ENCODE assay signal across 2 cellular contexts in genomic region chr2:53646788-53647187, GRCh38.
TF ChIP-seq lines count a peak whose summit lies in the region.

No MANE protein-coding gene starts in this region.

TF ChIP-seq in GM23338, 12 proteins besides CTCF, POLR2A, EP300 and RAD21 (continued from another document):
- no peak for TF ChIP-seq REST (IDR thresholded peaks at IDR 0.05; ENCODE audit: unreplicated experiment)

TF ChIP-seq in H1, 55 proteins besides CTCF, POLR2A, EP300 and RAD21 (continued from another document):
- TF ChIP-seq, protein P1, sequence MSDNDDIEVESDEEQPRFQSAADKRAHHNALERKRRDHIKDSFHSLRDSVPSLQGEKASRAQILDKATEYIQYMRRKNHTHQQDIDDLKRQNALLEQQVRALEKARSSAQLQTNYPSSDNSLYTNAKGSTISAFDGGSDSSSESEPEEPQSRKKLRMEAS (IDR thresholded peaks at IDR 0.05) = peak; percentile 66; the same call in 1 of the 2 replicates
- TF ChIP-seq TAF7 (optimal IDR thresholded peaks at IDR 0.05; ENCODE audit: borderline replicate concordance, low read depth, low read length) (no peak), JUND (IDR thresholded peaks at IDR 0.05; ENCODE audit: low read length) (no peak), SIN3A (conservative IDR thresholded peaks at IDR 0.05 in 1 of 2, IDR thresholded peaks at IDR 0.05 in 1 of 2; ENCODE audit: low read depth in 1 of 2, low read length in 2 of 2) (no peak), ZNF274 (IDR thresholded peaks at IDR 0.05; ENCODE audit: borderline replicate concordance, extremely low read depth, low read length) (no peak), RBBP5 (IDR thresholded peaks at IDR 0.05; ENCODE audit: borderline replicate concordance, low read depth, low read length) (no peak), KDM4A (IDR thresholded peaks at IDR 0.05; ENCODE audit: low read depth, low read length, severe bottlenecking) (no peak), SIX5 (IDR thresholded peaks at IDR 0.05; ENCODE audit: low read depth, low read length) (no peak), JUN (IDR thresholded peaks at IDR 0.05; ENCODE audit: low read depth, low read length) (no peak), CREB1 (IDR thresholded peaks at IDR 0.05) (no peak), PHF8 (conservative IDR thresholded peaks at IDR 0.05; ENCODE audit: low read depth, low read length) (no peak), BCL11A (IDR thresholded peaks at IDR 0.05; ENCODE audit: low read depth in 2 of 2, low read length in 2 of 2) (no peak), MAFK (IDR thresholded peaks at IDR 0.05; ENCODE audit: low read depth, low read length) (no peak), EZH2 (IDR thresholded peaks at IDR 0.05; ENCODE audit: low read depth, low read length, severe bottlenecking) (no peak), CHD1 (IDR thresholded peaks at IDR 0.05; ENCODE audit: low read depth, low read length) (no peak), FOSL1 (IDR thresholded peaks at IDR 0.05; ENCODE audit: insufficient read depth, low read depth, low read length) (no peak), RFX5 (IDR thresholded peaks at IDR 0.05; ENCODE audit: borderline replicate concordance, low read depth, low read length) (no peak), SUZ12 (IDR thresholded peaks at IDR 0.05; ENCODE audit: low read length) (no peak), YY1 (IDR thresholded peaks at IDR 0.05; ENCODE audit: low read depth, low read length) (peak; percentile 83), CBX5 (IDR thresholded peaks at IDR 0.05; ENCODE audit: low read depth, low read length) (no peak)
TF ChIP-seq in H1: peak in this region for 3.
